Comparison of ENCODE assay signal across 8 cellular contexts in genomic region chr6:35602133-35602946, GRCh38.
DNase-seq lines count a peak whose midpoint lies in the region; ATAC-seq lines count a peak whose summit lies in the region.

No MANE protein-coding gene starts in this region.

- peak overlapping the region; percentile 89 for H3K27ac ChIP-seq in substantia nigra (ENCODE audit: low read depth, low read length, poor library complexity, severe bottlenecking)

- H3K4me3 Mint-ChIP-seq in activated CD8-positive, alpha-beta memory T cell treated with anti-CD3 and anti-CD28 coated beads, Interleukin-2, amount 10 ng/mL, durations not matched to agents 7 days and 5 days: peak overlapping the region; percentile 48

- CTCF ChIA-PET in activated CD8-positive, alpha-beta memory T cell treated with anti-CD3 and anti-CD28 coated beads, Interleukin-2, amount 10 ng/mL, durations not matched to agents 7 days and 5 days (lab: Charles Lee): interaction anchor here (0.8 to 4.2 kb wide), 17 partner anchors 7 to 155 kb away, joined by 3 to 46 read pairs (median 3); partner anchors contain the start of gene ARMC12

- peak; percentile 20 for ATAC-seq in activated CD8-positive, alpha-beta memory T cell treated with anti-CD3 and anti-CD28 coated beads, Interleukin-2, amount 10 ng/mL, durations not matched to agents 7 days and 5 days
- no peak for ATAC-seq in GM21737 (IDR thresholded peaks at IDR 0.05; ENCODE audit: unreplicated experiment)

- peaks cover 50% of the 10 kb centered on the region for H3K4me1 Mint-ChIP-seq in activated CD8-positive, alpha-beta memory T cell treated with anti-CD3 and anti-CD28 coated beads, Interleukin-2, amount 10 ng/mL, durations not matched to agents 7 days and 5 days

- DNase-seq in activated CD8-positive, alpha-beta memory T cell treated with anti-CD3 and anti-CD28 coated beads, Interleukin-2, amount 10 ng/mL, durations not matched to agents 7 days and 5 days: no peak
- DNase-seq in activated CD8-positive, alpha-beta memory T cell treated with anti-CD3 and anti-CD28 coated beads, Interleukin-2, amount 50 U/mL, for 48 hours: no peak
- DNase-seq in amniotic epithelial cell (ENCODE audit: low read depth) (peak; percentile 97), iris pigment epithelial cell (ENCODE audit: low read depth) (peak; percentile 73), substantia nigra (lab: John Stamatoyannopoulos, UW) (peak in 9 of 49 donors; percentile 9 to 34 (median 14)), HuH-7 (ENCODE audit: low spot score) (no peak), NCI-H1417 treated with DMSO at 0.1 percent for 48 hours (lab: John Stamatoyannopoulos, UW) (no peak)

- peak overlapping the region; percentile 80 for H3K27ac Mint-ChIP-seq in activated CD8-positive, alpha-beta memory T cell treated with anti-CD3 and anti-CD28 coated beads, Interleukin-2, amount 10 ng/mL, durations not matched to agents 7 days and 5 days

- no peaks in the 10 kb centered on the region for H3K27me3 Mint-ChIP-seq in activated CD8-positive, alpha-beta memory T cell treated with anti-CD3 and anti-CD28 coated beads, Interleukin-2, amount 10 ng/mL, durations not matched to agents 7 days and 5 days

- no peaks in the 10 kb centered on the region for H3K9me3 Mint-ChIP-seq in activated CD8-positive, alpha-beta memory T cell treated with anti-CD3 and anti-CD28 coated beads, Interleukin-2, amount 10 ng/mL, durations not matched to agents 7 days and 5 days (ENCODE audit: low read depth)

- peaks cover 21% of the 10 kb centered on the region for H3K36me3 Mint-ChIP-seq in activated CD8-positive, alpha-beta memory T cell treated with anti-CD3 and anti-CD28 coated beads, Interleukin-2, amount 10 ng/mL, durations not matched to agents 7 days and 5 days

Comparison
In these comparisons a context has a peak if more than half of its experiments do, and no peak if none do; other contexts are left out.
1. DNase-seq: peak in amniotic epithelial cell (single experiment) and iris pigment epithelial cell (single experiment); none in activated CD8-positive, alpha-beta memory T cell treated with anti-CD3 and anti-CD28 coated beads, Interleukin-2, amount 10 ng/mL, durations not matched to agents 7 days and 5 days (single experiment), activated CD8-positive, alpha-beta memory T cell treated with anti-CD3 and anti-CD28 coated beads, Interleukin-2, amount 50 U/mL, for 48 hours (single experiment), HuH-7 (single experiment) and NCI-H1417 treated with DMSO at 0.1 percent for 48 hours (single experiment).